16 cellular contexts compared by ENCODE assay signal in the genomic region with DNA sequence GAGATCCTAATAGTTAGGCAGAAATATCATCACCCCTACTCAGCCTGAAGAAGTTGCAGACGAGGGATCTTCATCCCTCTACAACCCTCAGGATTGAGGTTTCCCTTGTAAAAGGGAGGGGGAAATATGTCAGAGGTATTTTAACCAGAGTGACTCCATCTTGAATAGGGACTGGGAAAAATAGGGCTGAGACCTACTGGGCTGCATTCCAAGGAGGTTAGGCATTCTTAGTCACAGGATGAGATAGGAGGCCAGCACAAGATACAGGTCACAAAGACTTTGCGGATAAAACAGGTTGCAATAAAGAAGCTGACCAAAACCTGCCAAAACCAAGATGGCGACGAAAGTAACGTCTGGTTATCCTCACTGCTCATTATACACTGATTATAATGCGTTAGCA. TPM values are rescaled to one million over a fixed set of nuclear protein-coding genes. Genes with fewer than 3 reads are reported as not detected.
A peak's percentile ranks its signal among the peaks of the same experiment; 100 is the strongest.
DNase-seq lines count a peak whose midpoint lies in the region; ATAC-seq, FAIRE-seq and TF ChIP-seq lines count a peak whose summit lies in the region.
"Had no signal": no experiment of that assay in that cellular context is flagged by ENCODE, and none has a peak within 500 bp of the region (broad histone marks: within the 10 kb centered on the region; RNA-seq: fewer than 3 reads in every experiment).

No MANE protein-coding gene starts in this region.

- POLR2A ChIA-PET in A549 (lab: Yijun Ruan, JAX): no interaction called here
- POLR2A ChIA-PET in RWPE1 (lab: Yijun Ruan, JAX; ENCODE audit: low non-redundant PET): no interaction called here

- H3K27ac ChIP-seq in A549 (no peak overlapping the region), RWPE1 (no peak overlapping the region)
- H3K27ac ChIP-seq: 22Rv1; BLaER1 treated with 17β-estradiol and CSF1 and Interleukin-3, amounts not matched to agents 10 nM and 100 nM had no signal

- DNase-seq in A549 (ENCODE audit: low read depth in 1 of 2, low spot score in 1 of 2) (no peak), HT1080 (ENCODE audit: low read depth) (peak; percentile 6), amniotic epithelial cell (ENCODE audit: low read depth) (peak; percentile 24), kidney tubule cell (ENCODE audit: low spot score) (peak; percentile 25), activated gamma-delta T cell (lab: John Stamatoyannopoulos, UW) (no peak), RWPE1 (ENCODE audit: low spot score) (no peak), DMS153 (lab: John Stamatoyannopoulos, UW) (no peak)
- DNase-seq: Calu3; CD8-positive, alpha-beta T cell; DMS 273 treated with DMSO at 0.1 percent for 48 hours; GF-D8; H9 had no signal

- WGBS in A549 (ENCODE audit: missing lambda C conversion rate): 26% methylated on average over 6 of the region's 6 CpGs

- ATAC-seq in A549: no peak
- ATAC-seq: CD8-positive, alpha-beta T cell had no signal

- TF ChIP-seq CTCF in A549 (IDR thresholded peaks at IDR 0.05) (no peak), RWPE1 (conservative IDR thresholded peaks at IDR 0.05; ENCODE audit: low read depth) (no peak)

- TF ChIP-seq EP300 in A549 (IDR thresholded peaks at IDR 0.05): no peak

- H3K4me2 ChIP-seq in A549: no peak overlapping the region
- H3K4me2 ChIP-seq: BLaER1 treated with 17β-estradiol and CSF1 and Interleukin-3, amounts not matched to agents 10 nM and 100 nM had no signal

- no peak for TF ChIP-seq POLR2A in A549 (IDR thresholded peaks at IDR 0.05; ENCODE audit: low read length)

- peak; percentile 23 for FAIRE-seq in A549 (lab: Jason Lieb, UNC)
- FAIRE-seq: H1 had no signal

- H3K4me1 ChIP-seq in A549: no peaks in the 10 kb centered on the region
- H3K4me1 ChIP-seq: BLaER1 treated with 17β-estradiol and CSF1 and Interleukin-3, amounts not matched to agents 10 nM and 100 nM had no signal

- H3K4me3 ChIP-seq in A549: no peak overlapping the region
- H3K4me3 ChIP-seq: BLaER1 treated with 17β-estradiol and CSF1 and Interleukin-3, amounts not matched to agents 10 nM and 100 nM had no signal

- CTCF ChIA-PET in A549 (lab: Yijun Ruan, JAX): no interaction called here
- CTCF ChIA-PET in RWPE1 (lab: Yijun Ruan, JAX): no interaction called here

- no peak for TF ChIP-seq RAD21 in A549 (conservative IDR thresholded peaks at IDR 0.05 in 1 of 2, IDR thresholded peaks at IDR 0.05 in 1 of 2)

- H3K9me3 ChIP-seq in A549: no peaks in the 10 kb centered on the region

TF ChIP-seq in A549, 52 proteins besides CTCF, POLR2A, EP300 and RAD21:
- TF ChIP-seq MAZ (IDR thresholded peaks at IDR 0.05; ENCODE audit: borderline replicate concordance, low read depth, low read length) (no peak), ESRRA (IDR thresholded peaks at IDR 0.05; ENCODE audit: borderline replicate concordance, low read length) (no peak), NFE2L2 (conservative IDR thresholded peaks at IDR 0.05; ENCODE audit: low read length) (no peak), RFX5 (IDR thresholded peaks at IDR 0.05) (no peak), RARB (CRISPR knock-in tag; IDR thresholded peaks at IDR 0.05) (no peak), MYC (IDR thresholded peaks at IDR 0.05; ENCODE audit: borderline replicate concordance, low read length) (no peak), BHLHE40 (IDR thresholded peaks at IDR 0.05; ENCODE audit: low read depth, low read length) (no peak), SMC3 (IDR thresholded peaks at IDR 0.05) (no peak), CBX2 (IDR thresholded peaks at IDR 0.05; ENCODE audit: borderline replicate concordance, low read depth) (no peak), HOXB5 (CRISPR knock-in tag; IDR thresholded peaks at IDR 0.05) (no peak), RCOR1 (IDR thresholded peaks at IDR 0.05; ENCODE audit: low read depth, low read length) (no peak), ZNF302 (CRISPR knock-in tag; IDR thresholded peaks at IDR 0.05) (no peak), CHD2 (IDR thresholded peaks at IDR 0.05; ENCODE audit: low read length, partially characterized antibody) (no peak), PHF8 (IDR thresholded peaks at IDR 0.05; ENCODE audit: borderline replicate concordance, low read depth) (no peak), NR3C1 (IDR thresholded peaks at IDR 0.05) (no peak), KDM5A (IDR thresholded peaks at IDR 0.05) (no peak), GATA3 (IDR thresholded peaks at IDR 0.05; ENCODE audit: borderline replicate concordance) (no peak)
- TF ChIP-seq, protein P1, sequence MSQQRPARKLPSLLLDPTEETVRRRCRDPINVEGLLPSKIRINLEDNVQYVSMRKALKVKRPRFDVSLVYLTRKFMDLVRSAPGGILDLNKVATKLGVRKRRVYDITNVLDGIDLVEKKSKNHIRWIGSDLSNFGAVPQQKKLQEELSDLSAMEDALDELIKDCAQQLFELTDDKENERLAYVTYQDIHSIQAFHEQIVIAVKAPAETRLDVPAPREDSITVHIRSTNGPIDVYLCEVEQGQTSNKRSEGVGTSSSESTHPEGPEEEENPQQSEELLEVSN (IDR thresholded peaks at IDR 0.05; ENCODE audit: borderline replicate concordance, low read depth): no peak
- TF ChIP-seq, protein P2, sequence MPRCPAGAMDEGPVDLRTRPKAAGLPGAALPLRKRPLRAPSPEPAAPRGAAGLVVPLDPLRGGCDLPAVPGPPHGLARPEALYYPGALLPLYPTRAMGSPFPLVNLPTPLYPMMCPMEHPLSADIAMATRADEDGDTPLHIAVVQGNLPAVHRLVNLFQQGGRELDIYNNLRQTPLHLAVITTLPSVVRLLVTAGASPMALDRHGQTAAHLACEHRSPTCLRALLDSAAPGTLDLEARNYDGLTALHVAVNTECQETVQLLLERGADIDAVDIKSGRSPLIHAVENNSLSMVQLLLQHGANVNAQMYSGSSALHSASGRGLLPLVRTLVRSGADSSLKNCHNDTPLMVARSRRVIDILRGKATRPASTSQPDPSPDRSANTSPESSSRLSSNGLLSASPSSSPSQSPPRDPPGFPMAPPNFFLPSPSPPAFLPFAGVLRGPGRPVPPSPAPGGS (IDR thresholded peaks at IDR 0.05): no peak

RNA-seq across cellular contexts. Expression of a gene that starts 17.5 kb away (rescaled TPM):
- polyA plus RNA-seq in A549 (2011; rRNA removed) (not detected in 2 replicates), A549 (2017; fragmentation: RNase III; extraction: RNeasy Plus Mini Kit Qiagen cat#74134 plus additional on column Dnase treatment) (not detected in 3 replicates)
- polyA plus RNA-seq in A549 (2012; cell fraction: cytosol; rRNA removed): not detected in 2 replicates
- polyA plus RNA-seq in A549 (2012; cell fraction: nucleus; rRNA removed): not detected in 2 replicates
- not detected in 2 replicates for polyA minus RNA-seq in A549 (2011; rRNA and poly(A)+ RNA removed)
- total RNA-seq in HT1080 (2014; rRNA removed; shearing (Covaris generic)): 0.87 and 1.7 TPM in 2 replicates
- 0.34 and 0.41 TPM in 2 replicates for polyA plus RNA-seq in HT1080 (2015; cell fraction: cytosol; rRNA removed)
- 0.31 and 1.3 TPM in 2 replicates for polyA plus RNA-seq in HT1080 (2015; cell fraction: nucleus; rRNA removed)
- total RNA-seq: Calu3; CD8-positive, alpha-beta T cell; H1; H9; HT-29 had no signal
- polyA plus RNA-seq: H1 had no signal

Comparison
In these comparisons a context has a peak if more than half of its experiments do, and no peak if none do; other contexts are left out.
1. DNase-seq: peak in HT1080 (single experiment), amniotic epithelial cell (single experiment) and kidney tubule cell (single experiment); none in A549 (0 of 2), activated gamma-delta T cell (single experiment), RWPE1 (single experiment) and DMS153 (single experiment).